25 cellular contexts compared by ENCODE assay signal in the genomic region with DNA sequence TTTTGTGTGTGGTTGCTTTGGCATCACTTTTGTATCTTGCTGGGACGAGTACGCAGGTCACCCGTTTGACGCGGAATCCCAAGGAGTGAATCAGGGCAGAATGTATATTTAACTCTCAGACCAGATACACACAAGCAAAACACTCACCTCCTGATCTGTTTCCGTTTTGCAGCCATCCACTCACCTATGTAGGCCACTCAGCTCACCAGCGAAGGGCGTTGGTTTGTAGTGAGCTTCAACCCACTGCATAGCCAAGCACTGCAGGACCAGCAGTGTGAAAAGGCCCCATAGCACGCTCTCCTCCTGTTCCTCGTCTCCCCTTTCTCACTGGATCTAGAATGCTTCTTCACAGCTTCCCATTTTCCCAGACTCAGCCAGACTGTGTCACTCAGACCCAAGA.
"Had no signal": no experiment of that assay in that cellular context is flagged by ENCODE, and none has a peak within 500 bp of the region (broad histone marks: within the 10 kb centered on the region; RNA-seq: fewer than 3 reads in every experiment).

No MANE protein-coding gene starts in this region.

- H3K4me3 ChIP-seq: adrenal gland, right lobe of liver, suprapubic skin had no signal

- H3K36me3 ChIP-seq: right lobe of liver had no signal

- H3K27ac Mint-ChIP-seq: activated naive CD8-positive, alpha-beta T cell; activated T-helper 2 cell treated with anti-CD3 and anti-CD28 coated beads, Interferon-gamma antibody, Interleukin-2, Interleukin-4, amounts not matched to agents 10 μg/mL and 5 μg/mL and 100 μg/mL, durations not matched to agents 14 hours and 24 hours and 36 hours; dendritic cell treated with granulocyte-macrophage colony-stimulating factor and Interleukin-4, amounts not matched to agents 40 ng/mL and 50 ng/mL, for 4 days; stimulated activated effector memory CD8-positive, alpha-beta T cell treated with anti-CD3 and anti-CD28 coated beads, Interleukin-12 subunit alpha, Interleukin-12 subunit beta, amount 100 ng/mL, for 72 hours; stimulated activated naive CD8-positive, alpha-beta T cell treated with anti-CD3 and anti-CD28 coated beads, Interleukin-15, amount 100 ng/mL, for 72 hours; T-helper 2 cell treated with Interferon-gamma antibody and Interleukin-4, amounts not matched to agents 5 μg/mL and 100 μg/mL, for 36 hours had no signal

- H3K4me1 ChIP-seq: adrenal gland, right lobe of liver, suprapubic skin had no signal

- H3K27ac ChIP-seq: adrenal gland, right lobe of liver, suprapubic skin, WERI-Rb-1 had no signal

- H3K4me3 Mint-ChIP-seq: activated naive CD8-positive, alpha-beta T cell; activated T-cell treated with anti-CD3 and anti-CD28 coated beads, Interleukin-2, amount 50 U/mL, for 4 hours; dendritic cell treated with granulocyte-macrophage colony-stimulating factor and Interleukin-4, amounts not matched to agents 40 ng/mL and 50 ng/mL, for 4 days; neural crest cell; stimulated activated effector memory CD8-positive, alpha-beta T cell treated with anti-CD3 and anti-CD28 coated beads, Interleukin-12 subunit alpha, Interleukin-12 subunit beta, amount 100 ng/mL, for 72 hours; stimulated activated naive CD8-positive, alpha-beta T cell treated with anti-CD3 and anti-CD28 coated beads, Interleukin-15, amount 100 ng/mL, for 72 hours; T-helper 2 cell treated with Interferon-gamma antibody and Interleukin-4, amounts not matched to agents 5 μg/mL and 100 μg/mL, for 36 hours had no signal

- H3K9me3 ChIP-seq: adrenal gland, right lobe of liver, suprapubic skin had no signal

- ATAC-seq: activated T-cell treated with anti-CD3 and anti-CD28 coated beads, Interleukin-2, amount 50 U/mL, for 4 hours; esophagus mucosa; left colon; right lobe of liver; SK-N-SH treated with all-trans-retinoic acid at 6 μM for 48 hours; stimulated activated effector memory CD8-positive, alpha-beta T cell treated with anti-CD3 and anti-CD28 coated beads, Interleukin-12 subunit alpha, Interleukin-12 subunit beta, amount 100 ng/mL, for 72 hours; stimulated activated naive CD8-positive, alpha-beta T cell treated with anti-CD3 and anti-CD28 coated beads, Interleukin-15, amount 100 ng/mL, for 72 hours had no signal

- H3K4me1 Mint-ChIP-seq: stimulated activated naive CD8-positive, alpha-beta T cell treated with anti-CD3 and anti-CD28 coated beads, Interleukin-15, amount 100 ng/mL, for 72 hours had no signal

- DNase-seq: activated CD4-positive, alpha-beta T cell treated with anti-CD3 and anti-CD28 coated beads for 1 hour; activated CD8-positive, alpha-beta memory T cell treated with anti-CD3 and anti-CD28 coated beads for 24 hours; activated CD8-positive, alpha-beta memory T cell treated with anti-CD3 and anti-CD28 coated beads, Interleukin-2, amount 50 U/mL, for 48 hours; activated naive CD4-positive, alpha-beta T cell; activated T-cell treated with anti-CD3 and anti-CD28 coated beads, Interleukin-2, amount 50 U/mL, for 4 hours; adrenal gland; effector CD8-positive, alpha-beta T cell; left colon; mesendoderm; naive B cell; posterior cingulate gyrus; right lobe of liver; small intestine; stimulated activated CD4-positive, alpha-beta T cell treated with anti-CD3 and anti-CD28 coated beads, Interleukin-2, amount 100 ng/mL, for 24 hours; stimulated activated naive CD8-positive, alpha-beta T cell treated with anti-CD3 and anti-CD28 coated beads, Interleukin-15, amount 100 ng/mL, for 72 hours; WERI-Rb-1 had no signal

- H3K27me3 Mint-ChIP-seq: naive B cell had no signal

- H3K27me3 ChIP-seq: adrenal gland, right lobe of liver, suprapubic skin had no signal

- H3K9me3 Mint-ChIP-seq: activated T-helper 2 cell treated with anti-CD3 and anti-CD28 coated beads, Interferon-gamma antibody, Interleukin-2, Interleukin-4, amounts not matched to agents 10 μg/mL and 5 μg/mL and 100 μg/mL, durations not matched to agents 14 hours and 24 hours and 36 hours; stimulated activated effector memory CD8-positive, alpha-beta T cell treated with anti-CD3 and anti-CD28 coated beads, Interleukin-12 subunit alpha, Interleukin-12 subunit beta, amount 100 ng/mL, for 72 hours; T-helper 2 cell treated with Interferon-gamma antibody and Interleukin-4, amounts not matched to agents 5 μg/mL and 100 μg/mL, for 36 hours had no signal

- H3K36me3 Mint-ChIP-seq: activated naive CD8-positive, alpha-beta T cell had no signal
